ENCODE assay signal across 13 cellular contexts in genomic region chr1:212225416-212225815, GRCh38. TPM values are rescaled to one million over a fixed set of nuclear protein-coding genes. Genes with fewer than 3 reads are reported as not detected.
DNase-seq lines count a peak whose midpoint lies in the region; ATAC-seq and TF ChIP-seq lines count a peak whose summit lies in the region.
"Had no signal": no experiment of that assay in that cellular context is flagged by ENCODE, and none has a peak within 500 bp of the region (broad histone marks: within the 10 kb centered on the region; RNA-seq: fewer than 3 reads in every experiment).

No MANE protein-coding gene starts in this region.

- peak overlapping the region in 2 of 3 donors; percentile 45 to 76 for H3K27ac Mint-ChIP-seq in CD4-positive, CD25-positive, alpha-beta regulatory T cell
- H3K27ac Mint-ChIP-seq in naive thymus-derived CD8-positive, alpha-beta T cell = peak overlapping the region in 8 of 10 donors; percentile 32 to 87 (median 70)

- TF ChIP-seq CTCF in BE2C (IDR thresholded peaks at IDR 0.05; ENCODE audit: low read depth, low read length) = no peak

- H3K36me3 ChIP-seq in CD4-positive, CD25-positive, alpha-beta regulatory T cell (ENCODE audit: control insufficient read depth, insufficient read depth, low read length) = no peaks in the 10 kb centered on the region
- H3K36me3 ChIP-seq in BE2C = no peaks in the 10 kb centered on the region
- H3K36me3 ChIP-seq: MG63 had no signal

- H3K27ac ChIP-seq in CD4-positive, CD25-positive, alpha-beta regulatory T cell (ENCODE audit: insufficient read depth, low read length, poor library complexity, severe bottlenecking) = no peak overlapping the region

- peak; percentile 18 to 36 for ATAC-seq in CD4-positive, CD25-positive, alpha-beta regulatory T cell (ENCODE audit: low read depth in 2 of 2)
- peak; percentile 54 for ATAC-seq in GM19452 (IDR thresholded peaks at IDR 0.05; ENCODE audit: unreplicated experiment)
- peak; percentile 14 to 68 for ATAC-seq in naive thymus-derived CD8-positive, alpha-beta T cell
- ATAC-seq in HG02884 (IDR thresholded peaks at IDR 0.05; ENCODE audit: unreplicated experiment) = no peak
- no peak for ATAC-seq in GM18907 (IDR thresholded peaks at IDR 0.05; ENCODE audit: unreplicated experiment)
- ATAC-seq: PC-3 had no signal

- POLR2A ChIA-PET in naive thymus-derived CD8-positive, alpha-beta T cell (lab: Charles Lee) = interaction anchor here (1.0 kb wide), 1 partner anchor 30 kb away, joined by 3 read pairs; no protein-coding TSS in a partner anchor

- peak overlapping the region; percentile 31 for H3K4me3 ChIP-seq in CD4-positive, CD25-positive, alpha-beta regulatory T cell (ENCODE audit: low read depth, low read length)
- H3K4me3 ChIP-seq in BE2C (ENCODE audit: low read depth, low read length) = no peak overlapping the region
- H3K4me3 ChIP-seq: MG63, skin epidermis had no signal

- H3K4me3 Mint-ChIP-seq in CD4-positive, CD25-positive, alpha-beta regulatory T cell = peak overlapping the region in 1 of 4 donors; percentile 17
- peak overlapping the region in 9 of 10 donors; percentile 8 to 63 (median 20) for H3K4me3 Mint-ChIP-seq in naive thymus-derived CD8-positive, alpha-beta T cell
- H3K4me3 Mint-ChIP-seq: CD14-positive monocyte had no signal

- no peaks in the 10 kb centered on the region for H3K36me3 Mint-ChIP-seq in CD4-positive, CD25-positive, alpha-beta regulatory T cell
- H3K36me3 Mint-ChIP-seq in naive thymus-derived CD8-positive, alpha-beta T cell = no peaks in the 10 kb centered on the region

- peaks cover 6% of the 10 kb centered on the region for H3K4me1 ChIP-seq in CD4-positive, CD25-positive, alpha-beta regulatory T cell (ENCODE audit: control insufficient read depth, insufficient read depth, low read length, poor library complexity, severe bottlenecking)
- 0 out of 2 replicates have a peak, but pooled peaks cover 3% of the 10 kb centered on the region for H3K4me1 ChIP-seq in BE2C

- peak in 1 of 3 donors; percentile 42 for DNase-seq in CD4-positive, CD25-positive, alpha-beta regulatory T cell
- DNase-seq in activated gamma-delta T cell treated with anti-CD3 and anti-CD28 coated beads, Interleukin-2, amount 50 U/mL, for 16 hours (ENCODE audit: low read depth) = peak; percentile 15
- DNase-seq in naive thymus-derived CD8-positive, alpha-beta T cell = peak in 5 of 10 donors; percentile 1 to 45 (median 20)
- DNase-seq in KG1 (lab: John Stamatoyannopoulos, UW) = no peak
- no peak for DNase-seq in BE2C
- DNase-seq: activated effector memory CD4-positive, alpha-beta T cell treated with Interleukin-2 at 50 U/mL for 16 hours; MG63; PC-3 had no signal

- H3K27me3 ChIP-seq in CD4-positive, CD25-positive, alpha-beta regulatory T cell (ENCODE audit: control insufficient read depth, insufficient read depth, low read length) = peaks cover 4% of the 10 kb centered on the region
- H3K27me3 ChIP-seq in BE2C = no peaks in the 10 kb centered on the region
- H3K27me3 ChIP-seq: MG63 had no signal

- no peaks in the 10 kb centered on the region for H3K9me3 Mint-ChIP-seq in CD4-positive, CD25-positive, alpha-beta regulatory T cell
- H3K9me3 Mint-ChIP-seq in naive thymus-derived CD8-positive, alpha-beta T cell = no peaks in the 10 kb centered on the region

- H3K27me3 Mint-ChIP-seq in CD4-positive, CD25-positive, alpha-beta regulatory T cell = no peaks in the 10 kb centered on the region
- H3K27me3 Mint-ChIP-seq in naive thymus-derived CD8-positive, alpha-beta T cell = no peaks in the 10 kb centered on the region

- peaks cover 9 to 26% (median 10%) of the 10 kb centered on the region in 4 donors for H3K4me1 Mint-ChIP-seq in CD4-positive, CD25-positive, alpha-beta regulatory T cell
- H3K4me1 Mint-ChIP-seq in naive thymus-derived CD8-positive, alpha-beta T cell = peaks cover 10 to 28% (median 28%) of the 10 kb centered on the region in 4 donors

- no peaks in the 10 kb centered on the region for H3K9me3 ChIP-seq in CD4-positive, CD25-positive, alpha-beta regulatory T cell (ENCODE audit: control insufficient read depth in 2 of 2, low read length in 2 of 2)
- H3K9me3 ChIP-seq in BE2C = no peaks in the 10 kb centered on the region
- H3K9me3 ChIP-seq: MG63 had no signal

RNA-seq across cellular contexts. Expression of gene PPP2R5A, which starts 59.8 kb away (rescaled TPM):
- total RNA-seq in CD4-positive, CD25-positive, alpha-beta regulatory T cell = 64.6 TPM
- polyA plus RNA-seq in CD4-positive, CD25-positive, alpha-beta regulatory T cell = 10 to 100 TPM; 41.6 to 52.8 (median 46.2) TPM
- 10 to 100 TPM; 47.7 to 49.6 TPM for total RNA-seq in naive thymus-derived CD8-positive, alpha-beta T cell
- polyA plus RNA-seq in naive thymus-derived CD8-positive, alpha-beta T cell = 10 to 100 TPM; 25.8 to 30.9 (median 27.8) TPM
- polyA plus RNA-seq in BE2C (2012; ENCODE audit: insufficient read depth, insufficient read length, low read depth) = 12.1 TPM

Comparison
In these comparisons a context has a peak if more than half of its experiments do, and no peak if none do; other contexts are left out.
1. ATAC-seq: peak in CD4-positive, CD25-positive, alpha-beta regulatory T cell (2 of 2), GM19452 (single experiment) and naive thymus-derived CD8-positive, alpha-beta T cell (2 of 2); none in HG02884 (single experiment) and GM18907 (single experiment).